Comparison of ENCODE assay signal across 21 cellular contexts in the genomic region with DNA sequence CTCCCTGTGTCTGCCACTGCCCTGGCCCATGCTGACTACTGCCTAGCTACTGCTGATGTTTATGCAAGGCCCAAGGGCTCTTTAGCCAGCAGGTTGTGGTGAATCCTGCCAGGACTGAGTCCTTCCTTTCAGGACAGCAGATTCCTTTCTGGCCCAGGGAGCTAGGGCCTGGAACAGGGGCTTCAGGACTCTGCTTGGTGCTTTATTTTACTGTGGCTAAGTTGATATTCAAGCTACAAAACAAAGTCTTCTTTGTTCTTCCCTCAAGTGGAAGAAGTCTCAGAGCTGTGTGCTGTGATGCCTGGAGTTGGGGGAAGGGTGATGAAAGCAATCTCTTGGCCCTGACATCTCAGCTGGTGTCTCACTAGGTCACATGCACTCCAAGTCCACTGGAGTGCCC.
"Had no signal": no experiment of that assay in that cellular context is flagged by ENCODE, and none has a peak within 500 bp of the region (broad histone marks: within the 10 kb centered on the region; RNA-seq: fewer than 3 reads in every experiment).

No MANE protein-coding gene starts in this region.

- H3K4me1 Mint-ChIP-seq: activated naive CD8-positive, alpha-beta T cell treated with anti-CD3 and anti-CD28 coated beads, Interleukin-2, amount 10 ng/mL, durations not matched to agents 7 days and 5 days had no signal

- H3K9me3 ChIP-seq: adrenal gland, SJSA1 had no signal

- H3K27ac ChIP-seq: adrenal gland, SJSA1 had no signal

- H3K27me3 ChIP-seq: adrenal gland, SJSA1 had no signal

- H3K36me3 ChIP-seq: adrenal gland, SJSA1 had no signal

- H3K27me3 Mint-ChIP-seq: activated CD8-positive, alpha-beta T cell treated with anti-CD3 and anti-CD28 coated beads for 36 hours had no signal

- H3K4me3 ChIP-seq: adrenal gland, SJSA1 had no signal

- DNase-seq: activated CD4-positive, alpha-beta T cell treated with anti-CD3 and anti-CD28 coated beads for 4 hours; activated CD8-positive, alpha-beta memory T cell treated with anti-CD3 and anti-CD28 coated beads, Interleukin-2, amount 50 U/mL, for 4 hours; activated CD8-positive, alpha-beta T cell treated with anti-CD3 and anti-CD28 coated beads for 36 hours; activated naive CD4-positive, alpha-beta T cell treated with anti-CD3 and anti-CD28 coated beads, Interleukin-2, amount 50 U/mL, for 16 hours; activated naive CD8-positive, alpha-beta T cell treated with anti-CD3 and anti-CD28 coated beads, Interleukin-2, amount 10 ng/mL, durations not matched to agents 7 days and 5 days; activated T-cell treated with anti-CD3 and anti-CD28 coated beads, Interleukin-2, amount 50 U/mL, for 1 hour; adrenal gland; anterior cingulate cortex; KG1; NCI-H1092; NCI-H1417; NCI-H2029 treated with DMSO at 0.1 percent for 48 hours; NCI-H345; NCI-H510A; NCI-H69; PC-3; SHP77 had no signal

- H3K27ac Mint-ChIP-seq: activated CD8-positive, alpha-beta T cell treated with anti-CD3 and anti-CD28 coated beads for 36 hours; activated naive CD8-positive, alpha-beta T cell treated with anti-CD3 and anti-CD28 coated beads, Interleukin-2, amount 10 ng/mL, durations not matched to agents 7 days and 5 days; IgD-negative memory B cell; T-helper 1 cell treated with Interleukin-12 subunit alpha and Interleukin-12 subunit beta and Interleukin-4 antibody, amounts not matched to agents 30 μg/mL and 1 μg/mL, for 36 hours had no signal

- ATAC-seq: activated CD4-positive, CD25-positive, alpha-beta regulatory T cell treated with anti-CD3 and anti-CD28 coated beads, Interleukin-2, amount 50 U/mL, for 24 hours; activated CD8-positive, alpha-beta T cell treated with anti-CD3 and anti-CD28 coated beads for 36 hours; PC-3 had no signal

- H3K4me1 ChIP-seq: adrenal gland, SJSA1 had no signal

- H3K4me3 Mint-ChIP-seq: activated CD8-positive, alpha-beta T cell treated with anti-CD3 and anti-CD28 coated beads for 36 hours; activated naive CD8-positive, alpha-beta T cell treated with anti-CD3 and anti-CD28 coated beads, Interleukin-2, amount 10 ng/mL, durations not matched to agents 7 days and 5 days; T-helper 1 cell treated with Interleukin-12 subunit alpha and Interleukin-12 subunit beta and Interleukin-4 antibody, amounts not matched to agents 30 μg/mL and 1 μg/mL, for 36 hours had no signal
